12 cellular contexts compared by ENCODE assay signal in genomic region chr1:29747136-29747670, GRCh38.
DNase-seq lines count a peak whose midpoint lies in the region; TF ChIP-seq lines count a peak whose summit lies in the region.
"Had no signal": no experiment of that assay in that cellular context is flagged by ENCODE, and none has a peak within 500 bp of the region (broad histone marks: within the 10 kb centered on the region; RNA-seq: fewer than 3 reads in every experiment).

No MANE protein-coding gene starts in this region.

- no peak for TF ChIP-seq EP300 in sigmoid colon (IDR thresholded peaks at IDR 0.05)

- DNase-seq in RPMI7951 (ENCODE audit: low read depth) (peak; percentile 83), mesenteric fat pad (ENCODE audit: low spot score) (peak; percentile 41), sigmoid colon (peak; percentile 10), GF-D8 (lab: John Stamatoyannopoulos, UW) (no peak), NCI-H2081 (lab: John Stamatoyannopoulos, UW) (no peak)
- DNase-seq in stimulated activated CD4-positive, alpha-beta T cell treated with anti-CD3 and anti-CD28 coated beads, Interleukin-2, amount 100 ng/mL, for 48 hours: no peak
- DNase-seq: AML-193, Caco-2, HCEC 1CT had no signal

- H3K4me1 ChIP-seq in sigmoid colon: no peaks in the 10 kb centered on the region
- H3K4me1 ChIP-seq: Caco-2 had no signal

- H3K36me3 ChIP-seq in sigmoid colon: no peaks in the 10 kb centered on the region

- no peak overlapping the region for H3K27ac ChIP-seq in sigmoid colon
- H3K27ac ChIP-seq: C4-2B, HL-60 had no signal

- TF ChIP-seq CTCF in sigmoid colon (IDR thresholded peaks at IDR 0.05): no peak

- no peaks in the 10 kb centered on the region for H3K9me3 ChIP-seq in sigmoid colon
- H3K9me3 ChIP-seq: Caco-2 had no signal

- intact Hi-C loops in sigmoid colon (cut with DNase I): no loop called here

- TF ChIP-seq POLR2A in sigmoid colon (IDR thresholded peaks at IDR 0.05): no peak

- H3K4me3 ChIP-seq in sigmoid colon: no peak overlapping the region
- H3K4me3 ChIP-seq: GM23338 had no signal

- H3K27me3 ChIP-seq in sigmoid colon: peaks cover 0 to 6% (median 0%) of the 10 kb centered on the region in 3 donors

- WGBS in sigmoid colon, 2 donors: 78% methylated on average over 6 of the region's 6 CpGs

Comparison
In these comparisons a context has a peak if more than half of its experiments do, and no peak if none do; other contexts are left out.
1. DNase-seq: peak in RPMI7951 (single experiment), mesenteric fat pad (single experiment) and sigmoid colon (single experiment); none in GF-D8 (single experiment), stimulated activated CD4-positive, alpha-beta T cell treated with anti-CD3 and anti-CD28 coated beads, Interleukin-2, amount 100 ng/mL, for 48 hours (0 of 2) and NCI-H2081 (0 of 2).